9 cellular contexts compared by ENCODE assay signal in the genomic region with DNA sequence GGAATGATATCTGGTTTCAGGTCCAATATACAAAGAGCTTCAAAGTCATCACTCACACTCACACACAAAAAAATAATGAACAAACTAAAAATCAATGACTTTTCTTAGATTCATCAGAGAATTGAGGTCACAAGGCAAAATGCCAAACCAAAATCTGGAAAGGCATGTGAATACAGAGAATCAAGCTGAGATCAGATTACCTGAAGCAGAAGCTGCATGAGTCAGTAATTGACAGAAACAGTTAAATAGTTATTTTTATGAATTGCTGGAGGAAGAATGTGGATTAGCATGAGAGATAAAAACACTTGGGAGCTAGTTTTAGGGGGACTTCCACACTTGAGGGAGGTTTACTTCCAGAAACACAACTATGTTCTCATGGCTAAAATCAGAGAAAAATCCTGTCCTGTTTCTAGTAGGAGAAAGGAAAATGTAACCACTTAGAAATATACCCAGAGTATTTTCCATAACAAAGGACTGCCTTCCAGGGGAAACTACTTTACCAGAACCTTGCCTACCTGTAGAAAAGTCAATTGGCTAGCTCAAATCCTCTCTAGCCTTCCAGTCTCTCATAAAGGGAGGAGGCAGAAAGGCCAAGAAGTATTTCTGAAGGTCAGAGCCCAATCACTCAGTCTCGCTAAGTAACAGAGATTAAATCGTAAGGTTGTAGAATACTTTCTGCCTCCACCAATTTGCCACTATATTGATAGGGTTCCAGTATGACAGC.
A peak's percentile ranks its signal among the peaks of the same experiment; 100 is the strongest.
DNase-seq lines count a peak whose midpoint lies in the region; ATAC-seq, FAIRE-seq and TF ChIP-seq lines count a peak whose summit lies in the region.
"Had no signal": no experiment of that assay in that cellular context is flagged by ENCODE, and none has a peak within 500 bp of the region (broad histone marks: within the 10 kb centered on the region; RNA-seq: fewer than 3 reads in every experiment).

No MANE protein-coding gene starts in this region.

- H4K20me1 ChIP-seq in astrocyte (ENCODE audit: insufficient read depth, low read length) = no peaks in the 10 kb centered on the region

- H3K27ac ChIP-seq in HUES48 (ENCODE audit: low read depth, low read length) (peak overlapping the region; percentile 40), astrocyte (ENCODE audit: low read depth, low read length) (peak overlapping the region; percentile 18), small intestine (ENCODE audit: low read depth in 1 of 2, low read length in 1 of 2) (no peak overlapping the region)

- TF ChIP-seq CTCF in astrocyte (IDR thresholded peaks at IDR 0.05; ENCODE audit: insufficient read depth, low read depth, low read length) = no peak

- no peaks in the 10 kb centered on the region for H3K36me3 Mint-ChIP-seq in astrocyte (ENCODE audit: low read depth, unreplicated experiment)

- H3K27me3 Mint-ChIP-seq in astrocyte (ENCODE audit: low read depth, unreplicated experiment) = no peaks in the 10 kb centered on the region
- H3K27me3 Mint-ChIP-seq: activated T-helper 17 cell treated with anti-CD3 and anti-CD28 coated beads, Interleukin-2, amount 50 U/mL, for 72 hours had no signal

- H3K27me3 ChIP-seq in HUES48 (ENCODE audit: control insufficient read depth, insufficient read depth, low read length) = no peaks in the 10 kb centered on the region
- no peaks in the 10 kb centered on the region for H3K27me3 ChIP-seq in astrocyte (ENCODE audit: insufficient read depth, low read length)
- no peaks in the 10 kb centered on the region for H3K27me3 ChIP-seq in small intestine (ENCODE audit: control insufficient read depth in 2 of 2, insufficient read depth in 2 of 2, low read length in 2 of 2)

- peak overlapping the region; percentile 30 for H3K4me2 ChIP-seq in astrocyte (ENCODE audit: low read length)

- no peak for FAIRE-seq in astrocyte (lab: Jason Lieb, UNC)
- FAIRE-seq in small intestine (lab: Jason Lieb, UNC) = no peak

- H3K9me3 Mint-ChIP-seq in astrocyte (ENCODE audit: unreplicated experiment) = peaks cover 6% of the 10 kb centered on the region

- peak; percentile 64 for DNase-seq in COLO829 (ENCODE audit: low spot score)
- DNase-seq in astrocyte (ENCODE audit: low read depth) = peak; percentile 88
- DNase-seq in iris pigment epithelial cell (ENCODE audit: low read depth) = peak; percentile 91
- no peak for DNase-seq in small intestine
- no peak for DNase-seq in activated CD8-positive, alpha-beta memory T cell treated with anti-CD3 and anti-CD28 coated beads for 24 hours
- no peak for DNase-seq in activated naive CD4-positive, alpha-beta T cell treated with Interleukin-2 at 50 U/mL for 16 hours

- H3K79me2 ChIP-seq in astrocyte (ENCODE audit: insufficient read depth, low read length) = no peaks in the 10 kb centered on the region

- H3K4me1 Mint-ChIP-seq in astrocyte (ENCODE audit: low read depth, unreplicated experiment) = peaks cover 9% of the 10 kb centered on the region
- H3K4me1 Mint-ChIP-seq: activated T-helper 17 cell treated with anti-CD3 and anti-CD28 coated beads, Interleukin-2, amount 50 U/mL, for 72 hours had no signal

- H3K9me3 ChIP-seq in HUES48 (ENCODE audit: control insufficient read depth, insufficient read depth, low read length) (peaks cover 6% of the 10 kb centered on the region), astrocyte (ENCODE audit: insufficient read depth, low read depth, low read length) (no peaks in the 10 kb centered on the region), small intestine (ENCODE audit: control insufficient read depth, low read depth) (no peaks in the 10 kb centered on the region)

- WGBS in small intestine, 3 donors = 88 to 93% (median 90%) methylated on average over 2 of the region's 2 CpGs

- no peak overlapping the region for H3K9ac ChIP-seq in HUES48 (ENCODE audit: low read depth, low read length)
- no peak overlapping the region for H3K9ac ChIP-seq in astrocyte (ENCODE audit: low read length)

- H3K4me3 ChIP-seq in HUES48 (ENCODE audit: low read depth, low read length) = no peak overlapping the region; the same call in 1 of the 2 replicates
- no peak overlapping the region for H3K4me3 ChIP-seq in astrocyte (ENCODE audit: insufficient read depth, low read depth, low read length)
- no peak overlapping the region for H3K4me3 ChIP-seq in small intestine (ENCODE audit: low read depth in 1 of 2, low read length in 2 of 2)

- H2AFZ ChIP-seq in astrocyte (ENCODE audit: low read depth, low read length) = peak overlapping the region; percentile 40

- H3K27ac Mint-ChIP-seq in astrocyte (ENCODE audit: unreplicated experiment) = no peak overlapping the region
- H3K27ac Mint-ChIP-seq: activated T-helper 17 cell treated with anti-CD3 and anti-CD28 coated beads, Interleukin-2, amount 50 U/mL, for 72 hours had no signal

- H3K36me3 ChIP-seq in HUES48 (ENCODE audit: control insufficient read depth, insufficient read depth, low read length) = no peaks in the 10 kb centered on the region
- H3K36me3 ChIP-seq in astrocyte (ENCODE audit: insufficient read depth, low read length) = no peaks in the 10 kb centered on the region
- H3K36me3 ChIP-seq in small intestine (ENCODE audit: control insufficient read depth in 2 of 2, insufficient read depth in 2 of 2, low read length in 2 of 2) = no peaks in the 10 kb centered on the region

- no peak overlapping the region for H3K4me3 Mint-ChIP-seq in astrocyte (ENCODE audit: unreplicated experiment)
- H3K4me3 Mint-ChIP-seq: activated T-helper 17 cell treated with anti-CD3 and anti-CD28 coated beads, Interleukin-2, amount 50 U/mL, for 72 hours had no signal

- no peak for ATAC-seq in HG03159 (IDR thresholded peaks at IDR 0.05; ENCODE audit: unreplicated experiment)
- ATAC-seq: activated T-helper 17 cell treated with anti-CD3 and anti-CD28 coated beads, Interleukin-2, amount 50 U/mL, for 72 hours had no signal

- H3K4me1 ChIP-seq in HUES48 (ENCODE audit: control insufficient read depth, insufficient read depth, low read length) (peaks cover 12% of the 10 kb centered on the region), astrocyte (ENCODE audit: insufficient read depth, low read length) (peaks cover 8% of the 10 kb centered on the region), small intestine (ENCODE audit: control insufficient read depth in 2 of 2, insufficient read depth in 1 of 2, low read depth in 1 of 2, low read length in 1 of 2) (no peaks in the 10 kb centered on the region)

Comparison
In these comparisons a context has a peak if more than half of its experiments do, and no peak if none do; other contexts are left out.
1. DNase-seq: peak in COLO829 (single experiment), astrocyte (single experiment) and iris pigment epithelial cell (single experiment); none in small intestine (single experiment), activated CD8-positive, alpha-beta memory T cell treated with anti-CD3 and anti-CD28 coated beads for 24 hours (single experiment) and activated naive CD4-positive, alpha-beta T cell treated with Interleukin-2 at 50 U/mL for 16 hours (single experiment).
2. H3K27ac ChIP-seq: peak in HUES48 (single experiment) and astrocyte (single experiment); none in small intestine (0 of 2).